ENCODE assay signal across 22 cellular contexts in the genomic region with DNA sequence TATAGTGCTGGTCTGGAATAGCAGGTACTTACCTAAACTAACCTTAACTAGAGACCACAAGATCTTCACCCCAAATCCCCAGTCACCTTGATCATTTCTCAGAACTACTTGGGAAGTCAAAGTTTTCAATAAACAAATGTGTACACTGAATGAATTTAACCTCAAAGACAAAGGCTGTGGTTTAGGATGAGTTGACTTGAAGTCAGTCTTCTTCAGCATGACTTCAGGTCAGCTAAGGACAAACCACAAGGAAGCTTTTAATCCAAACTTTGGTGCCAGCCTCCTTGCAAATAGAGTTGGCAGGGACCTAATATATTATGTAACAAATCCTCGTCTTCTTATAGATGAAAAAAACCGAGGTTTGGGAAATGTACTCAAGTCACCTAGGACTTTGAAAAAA. TPM values are rescaled to one million over a fixed set of nuclear protein-coding genes. Genes with fewer than 3 reads are reported as not detected.
"Had no signal": no experiment of that assay in that cellular context is flagged by ENCODE, and none has a peak within 500 bp of the region (broad histone marks: within the 10 kb centered on the region; RNA-seq: fewer than 3 reads in every experiment).

No MANE protein-coding gene starts in this region.

- H3K4me3 ChIP-seq: ascending aorta, MG63, Peyer's patch had no signal

- H3K27ac ChIP-seq: ascending aorta, Peyer's patch had no signal

- H3K9me3 ChIP-seq: ascending aorta, MG63, Peyer's patch had no signal

- ATAC-seq: activated CD8-positive, alpha-beta memory T cell treated with anti-CD3 and anti-CD28 coated beads, Interleukin-2, amount 10 ng/mL, durations not matched to agents 7 days and 5 days; activated naive CD4-positive, alpha-beta T cell treated with anti-CD3 and anti-CD28 coated beads, Interleukin-2, amount 50 U/mL, for 72 hours; activated naive CD8-positive, alpha-beta T cell treated with anti-CD3 and anti-CD28 coated beads, Interleukin-2, amount 50 U/mL, for 24 hours; WTC11 had no signal

- DNase-seq: activated CD4-positive, alpha-beta T cell treated with anti-CD3 and anti-CD28 coated beads for 48 hours; activated CD4-positive, alpha-beta T cell treated with anti-CD3 and anti-CD28 coated beads, Interleukin-2, amount 50 U/mL, for 48 hours; activated CD4-positive, CD25-positive, alpha-beta regulatory T cell treated with anti-CD3 and anti-CD28 coated beads, Interleukin-2, amount 50 U/mL, for 72 hours; activated CD8-positive, alpha-beta memory T cell treated with anti-CD3 and anti-CD28 coated beads, Interleukin-2, amount 10 ng/mL, durations not matched to agents 7 days and 5 days; activated effector memory CD4-positive, alpha-beta T cell treated with Interleukin-2 at 50 U/mL for 16 hours; activated naive CD4-positive, alpha-beta T cell treated with Interleukin-2 at 50 U/mL for 16 hours; activated naive CD8-positive, alpha-beta T cell treated with anti-CD3 and anti-CD28 coated beads, Interleukin-2, amount 50 U/mL, for 24 hours; activated T-cell treated with anti-CD3 and anti-CD28 coated beads, Interleukin-2, amount 50 U/mL, for 24 hours; amniotic stem cell; MG63; NCI-H146; NCI-H187 treated with DMSO at 0.1 percent for 48 hours; NCI-H2081 treated with DMSO at 0.1 percent for 48 hours; NCI-H446; NCI-H524; Peyer's patch; SHP77 treated with DMSO at 0.1 percent for 48 hours had no signal

- H3K4me1 ChIP-seq: ascending aorta, Peyer's patch had no signal

- H3K27me3 ChIP-seq: ascending aorta, MG63, Peyer's patch had no signal

- H3K36me3 ChIP-seq: ascending aorta, MG63, Peyer's patch had no signal

RNA-seq across cellular contexts. Expression of a gene that starts 21.2 kb away (rescaled TPM):
- total RNA-seq: activated CD8-positive, alpha-beta memory T cell treated with anti-CD3 and anti-CD28 coated beads, Interleukin-2, amount 10 ng/mL, durations not matched to agents 7 days and 5 days; activated naive CD4-positive, alpha-beta T cell treated with anti-CD3 and anti-CD28 coated beads, Interleukin-2, amount 50 U/mL, for 72 hours; activated T-helper 1 cell treated with anti-CD3 and anti-CD28 coated beads, Interleukin-12 subunit alpha, Interleukin-12 subunit beta, Interleukin-2, Interleukin-4 antibody, amounts not matched to agents 30 ng/mL and 10 ng/mL and 1 ng/mL, durations not matched to agents 14 hours and 24 hours and 36 hours; ascending aorta; Peyer's patch; SK-MEL-5; WTC11 had no signal
